Comparison of ENCODE assay signal across 11 cellular contexts in genomic region chr3:45992133-45992729, GRCh38. TPM values are rescaled to one million over a fixed set of nuclear protein-coding genes. Genes with fewer than 3 reads are reported as not detected.
DNase-seq lines count a peak whose midpoint lies in the region; ATAC-seq, FAIRE-seq and TF ChIP-seq lines count a peak whose summit lies in the region.
"Had no signal": no experiment of that assay in that cellular context is flagged by ENCODE, and none has a peak within 500 bp of the region (broad histone marks: within the 10 kb centered on the region; RNA-seq: fewer than 3 reads in every experiment).

No MANE protein-coding gene starts in this region.

- H3K4me3 Mint-ChIP-seq in Calu3 (ENCODE audit: low read depth, unreplicated experiment): no peak overlapping the region

- H3K79me2 ChIP-seq in OCI-LY7 (ENCODE audit: insufficient read depth, low read depth, low read length): peaks cover 23% of the 10 kb centered on the region; the same call in 1 of the 2 replicates

- no peaks in the 10 kb centered on the region for H3K9me2 ChIP-seq in OCI-LY7 (ENCODE audit: insufficient read depth, low read length)

- peak overlapping the region; percentile 91 for H3K4me2 ChIP-seq in OCI-LY7 (ENCODE audit: low read length)

- H3K4me3 ChIP-seq in OCI-LY7 (ENCODE audit: low read depth, low read length, poor library complexity, severe bottlenecking): no peak overlapping the region
- H3K4me3 ChIP-seq in fibroblast of the aortic adventitia (ENCODE audit: low read depth, low read length): no peak overlapping the region
- no peak overlapping the region for H3K4me3 ChIP-seq in sigmoid colon
- H3K4me3 ChIP-seq: ovary had no signal

- no peaks in the 10 kb centered on the region for H3K9me3 Mint-ChIP-seq in Calu3 (ENCODE audit: low read depth, unreplicated experiment)

- peaks cover 13% of the 10 kb centered on the region for H3K4me1 Mint-ChIP-seq in Calu3 (ENCODE audit: low read depth, unreplicated experiment)

- H3K36me3 Mint-ChIP-seq in Calu3 (ENCODE audit: insufficient read depth, unreplicated experiment): peaks cover 22% of the 10 kb centered on the region

- H3K27me3 Mint-ChIP-seq in Calu3 (ENCODE audit: unreplicated experiment): peaks cover 4% of the 10 kb centered on the region

- H3K9me3 ChIP-seq in OCI-LY7 (ENCODE audit: low read length) (no peaks in the 10 kb centered on the region), sigmoid colon (no peaks in the 10 kb centered on the region)
- H3K9me3 ChIP-seq: ovary had no signal

- peak; percentile 43 for FAIRE-seq in GM12891 (lab: Jason Lieb, UNC)
- FAIRE-seq in GM19239 (lab: Jason Lieb, UNC): no peak
- FAIRE-seq: HTR-8/SVneo had no signal

- no peaks in the 10 kb centered on the region for H3K27me3 ChIP-seq in sigmoid colon
- H3K27me3 ChIP-seq: ovary had no signal

- no peak for DNase-seq in GM12891 (ENCODE audit: insufficient read length, low spot score)
- peak; percentile 28 for DNase-seq in OCI-LY7 (ENCODE audit: low spot score)
- peak; percentile 74 for DNase-seq in fibroblast of the aortic adventitia (ENCODE audit: low read depth)
- DNase-seq in sigmoid colon: peak; percentile 66
- no peak for DNase-seq in Calu3
- no peak for DNase-seq in GM19239 (ENCODE audit: insufficient read length, low spot score)
- DNase-seq: ovary had no signal

- H4K20me1 ChIP-seq in OCI-LY7 (ENCODE audit: insufficient read depth, low read length): no peaks in the 10 kb centered on the region

- POLR2A ChIA-PET in OCI-LY7 (lab: Charles Lee): interaction anchor here (0.6 kb wide), 1 partner anchor 423 kb away, joined by 3 read pairs; no protein-coding TSS in a partner anchor

- intact Hi-C loops in OCI-LY7 (cut with micrococcal nuclease; ENCODE audit: unreplicated experiment): no loop called here
- intact Hi-C loops in sigmoid colon (cut with DNase I): no loop called here
- intact Hi-C loops in Calu3 (cut with micrococcal nuclease; ENCODE audit: unreplicated experiment): no loop called here

- TF ChIP-seq CTCF in OCI-LY7 (conservative IDR thresholded peaks at IDR 0.05; ENCODE audit: low read length) (no peak), fibroblast of the aortic adventitia (IDR thresholded peaks at IDR 0.05; ENCODE audit: insufficient read depth, low read length) (no peak), sigmoid colon (IDR thresholded peaks at IDR 0.05) (no peak), Calu3 (IDR thresholded peaks at IDR 0.05; ENCODE audit: unreplicated experiment) (no peak)

- ATAC-seq in HG03342 (IDR thresholded peaks at IDR 0.05; ENCODE audit: unreplicated experiment): no peak
- ATAC-seq in HG03521 (IDR thresholded peaks at IDR 0.05; ENCODE audit: unreplicated experiment): no peak

- TF ChIP-seq POLR2A in GM12891 (IDR thresholded peaks at IDR 0.05; ENCODE audit: low read depth, low read length) (no peak), sigmoid colon (IDR thresholded peaks at IDR 0.05) (no peak)

- H3K36me3 ChIP-seq in OCI-LY7 (ENCODE audit: insufficient read depth, low read length): no peaks in the 10 kb centered on the region
- no peaks in the 10 kb centered on the region for H3K36me3 ChIP-seq in sigmoid colon
- H3K36me3 ChIP-seq: ovary had no signal

- BruUV-seq in OCI-LY7 (replicated peaks; lab: Mats Ljungman, UMichigan) (no TSS peak), Calu3 (replicated peaks; lab: Mats Ljungman, UMichigan) (no TSS peak)

- CTCF ChIA-PET in OCI-LY7 (lab: Charles Lee; ENCODE audit: unreplicated experiment) (no interaction called here), Calu3 (lab: Charles Lee) (interaction anchor here (0.6 kb wide), 1 partner anchor 77 kb away, joined by 3 read pairs; no protein-coding TSS in a partner anchor)

- peak in 1 of 4 donors; percentile 28 for TF ChIP-seq EP300 in sigmoid colon (IDR thresholded peaks at IDR 0.05)

- WGBS in sigmoid colon, 2 donors: 78 to 85% methylated on average over 2 of the region's 2 CpGs

- H3K27ac ChIP-seq in OCI-LY7 (ENCODE audit: low read depth, low read length, poor library complexity, severe bottlenecking) (no peak overlapping the region), sigmoid colon (peak overlapping the region; percentile 91 to 98 (median 95))

- no peak overlapping the region for H2AFZ ChIP-seq in OCI-LY7 (ENCODE audit: low read length)

- peaks cover 30% of the 10 kb centered on the region for H3K4me1 ChIP-seq in OCI-LY7 (ENCODE audit: insufficient read depth, low read length, poor library complexity, severe bottlenecking)
- H3K4me1 ChIP-seq in sigmoid colon: peaks cover 0 to 80% (median 74%) of the 10 kb centered on the region in 4 donors

- H3K27ac Mint-ChIP-seq in Calu3 (ENCODE audit: unreplicated experiment): no peak overlapping the region

TF ChIP-seq in GM12891, 5 proteins besides CTCF, POLR2A, EP300 and RAD21:
- no peak for TF ChIP-seq POU2F2 (IDR thresholded peaks at IDR 0.05; ENCODE audit: low read depth, low read length)
- TF ChIP-seq PAX5 (IDR thresholded peaks at IDR 0.05; ENCODE audit: insufficient read depth, low read length, severe bottlenecking): no peak
- TF ChIP-seq POLR2AphosphoS5 (IDR thresholded peaks at IDR 0.05; ENCODE audit: low read depth, low read length): no peak
- no peak for TF ChIP-seq TAF1 (IDR thresholded peaks at IDR 0.05; ENCODE audit: low read depth, low read length)
- no peak for TF ChIP-seq SPI1 (IDR thresholded peaks at IDR 0.05; ENCODE audit: low read depth, low read length)

RNA-seq across cellular contexts. Expression of gene FYCO1, which starts 3.4 kb away (rescaled TPM):
- polyA plus RNA-seq in GM12891 (2012; ENCODE audit: low read depth, missing spikeins): 4.2 TPM
- total RNA-seq in OCI-LY7 (2014; rRNA removed; shearing (Covaris generic)): 7.0 and 9.4 TPM in 2 replicates
- total RNA-seq in OCI-LY7 (2022) (15.2 and 15.9 TPM in 2 replicates), fibroblast of the aortic adventitia (ENCODE audit: low replicate concordance) (28.0 and 57.8 TPM in 2 replicates), sigmoid colon (100 to 1,000 TPM in 1 of 4 donors, 10 to 100 TPM in 3; 72.1 to 115 (median 79.2) TPM), Calu3 (2022) (24.5 and 26.7 TPM in 2 replicates)
- polyA plus RNA-seq in sigmoid colon: 10 to 100 TPM in 1 of 3 donors, 1 to 10 TPM in 2; 8.4 to 15.0 (median 9.9) TPM

RNA-seq across cellular contexts. Expression of gene XCR1, which starts 35.1 kb away (rescaled TPM):
- polyA plus RNA-seq in GM12891 (2012; ENCODE audit: low read depth, missing spikeins): 0.10 TPM
- total RNA-seq in OCI-LY7 (2014; rRNA removed; shearing (Covaris generic)): not detected in 2 replicates
- total RNA-seq in OCI-LY7 (2022) (not detected in 2 replicates), fibroblast of the aortic adventitia (ENCODE audit: low replicate concordance) (not detected in 2 replicates), sigmoid colon (under 1 TPM in 1 of 4 donors, not detected in 3; under 0.01 TPM), Calu3 (2022) (not detected in 2 replicates)
- polyA plus RNA-seq in sigmoid colon: 1 to 10 TPM in 1 of 3 donors, not detected in 2; 3.5 TPM
- total RNA-seq: kidney epithelial cell had no signal

RNA-seq across cellular contexts. Expression of gene CXCR6, which starts 49.0 kb away (rescaled TPM):
- polyA plus RNA-seq in GM12891 (2012; ENCODE audit: low read depth, missing spikeins): 0.26 TPM
- not detected in 2 replicates for total RNA-seq in OCI-LY7 (2014; rRNA removed; shearing (Covaris generic))
- total RNA-seq in OCI-LY7 (2022) (not detected in 2 replicates), fibroblast of the aortic adventitia (ENCODE audit: low replicate concordance) (not detected in 2 replicates), sigmoid colon (under 1 TPM in 3 of 4 donors, not detected in 1; 0.36 to 0.95 (median 0.49) TPM), Calu3 (2022) (not detected in 2 replicates)
- 1 to 10 TPM in 1 of 3 donors, not detected in 2; 3.3 TPM for polyA plus RNA-seq in sigmoid colon
- total RNA-seq: kidney epithelial cell had no signal

Comparison
In these comparisons a context has a peak if more than half of its experiments do, and no peak if none do; other contexts are left out.
1. DNase-seq: peak in OCI-LY7 (single experiment), fibroblast of the aortic adventitia (single experiment) and sigmoid colon (single experiment); none in GM12891 (single experiment), Calu3 (single experiment) and GM19239 (single experiment).